ENCODE assay signal across 1 cellular context in the genomic region with DNA sequence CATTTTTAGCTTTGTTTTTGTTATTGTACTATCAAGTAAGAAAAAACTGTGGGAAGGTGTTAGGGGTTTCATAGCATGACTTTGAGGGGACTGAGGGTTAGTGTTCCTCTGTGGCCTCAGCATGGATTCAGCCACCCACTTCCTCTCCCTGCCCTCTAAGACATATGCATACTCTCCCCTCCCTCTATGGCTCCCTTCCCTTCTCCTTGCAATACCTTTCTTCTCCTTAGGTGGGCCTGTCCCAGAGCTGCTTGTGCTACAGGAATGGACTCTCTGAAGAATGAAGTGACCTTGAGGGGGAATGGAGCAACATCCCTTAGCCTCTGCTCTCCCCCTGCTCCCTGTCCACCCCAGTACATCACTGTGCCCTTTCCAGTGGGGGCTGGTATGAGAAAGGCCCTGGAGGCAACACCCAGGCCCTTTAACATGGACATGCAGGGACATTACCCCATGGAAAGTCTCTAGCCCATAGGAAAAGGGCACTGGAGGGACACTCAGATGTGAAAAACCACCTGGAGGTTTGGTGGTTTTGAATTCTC.
TF ChIP-seq lines count a peak whose summit lies in the region.

No MANE protein-coding gene starts in this region.

TF ChIP-seq in WTC11, 78 proteins besides CTCF, POLR2A, EP300 and RAD21 (continued from another document):
- TF ChIP-seq ZNF423 (CRISPR knock-in tag; IDR thresholded peaks at IDR 0.05) (no peak), NFYB (CRISPR knock-in tag; conservative IDR thresholded peaks at IDR 0.05; ENCODE audit: low read depth) (no peak)
- TF ChIP-seq, protein P1, sequence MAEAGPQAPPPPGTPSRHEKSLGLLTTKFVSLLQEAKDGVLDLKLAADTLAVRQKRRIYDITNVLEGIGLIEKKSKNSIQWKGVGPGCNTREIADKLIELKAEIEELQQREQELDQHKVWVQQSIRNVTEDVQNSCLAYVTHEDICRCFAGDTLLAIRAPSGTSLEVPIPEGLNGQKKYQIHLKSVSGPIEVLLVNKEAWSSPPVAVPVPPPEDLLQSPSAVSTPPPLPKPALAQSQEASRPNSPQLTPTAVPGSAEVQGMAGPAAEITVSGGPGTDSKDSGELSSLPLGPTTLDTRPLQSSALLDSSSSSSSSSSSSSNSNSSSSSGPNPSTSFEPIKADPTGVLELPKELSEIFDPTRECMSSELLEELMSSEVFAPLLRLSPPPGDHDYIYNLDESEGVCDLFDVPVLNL (CRISPR knock-in tag; IDR thresholded peaks at IDR 0.05; ENCODE audit: borderline replicate concordance, low read depth), result no peak
